Comparison of ENCODE assay signal across 20 cellular contexts in genomic region chr3:161393310-161393709, GRCh38. TPM values are rescaled to one million over a fixed set of nuclear protein-coding genes. Genes with fewer than 3 reads are reported as not detected.
"Had no signal": no experiment of that assay in that cellular context is flagged by ENCODE, and none has a peak within 500 bp of the region (broad histone marks: within the 10 kb centered on the region; RNA-seq: fewer than 3 reads in every experiment).

No MANE protein-coding gene starts in this region.

- H3K4me1 ChIP-seq: left ventricle myocardium inferior, sigmoid colon had no signal

- H3K27me3 ChIP-seq: ovary, sigmoid colon, stomach had no signal

- H3K27ac Mint-ChIP-seq: activated CD4-positive, alpha-beta memory T cell treated with anti-CD3 and anti-CD28 coated beads for 36 hours; activated naive CD8-positive, alpha-beta T cell treated with anti-CD3 and anti-CD28 coated beads, Interleukin-2, amount 10 ng/mL, durations not matched to agents 7 days and 5 days; activated T-helper 1 cell treated with anti-CD3 and anti-CD28 coated beads, Interleukin-12 subunit alpha, Interleukin-12 subunit beta, Interleukin-2, Interleukin-4 antibody, amounts not matched to agents 30 ng/mL and 10 ng/mL and 1 ng/mL, durations not matched to agents 14 hours and 24 hours and 36 hours; stimulated activated effector memory CD8-positive, alpha-beta T cell treated with anti-CD3 and anti-CD28 coated beads, Interleukin-12 subunit alpha, Interleukin-12 subunit beta, amount 100 ng/mL, for 72 hours; T-helper 2 cell treated with Interferon-gamma antibody and Interleukin-4, amounts not matched to agents 5 μg/mL and 100 μg/mL, for 36 hours; type B pancreatic cell; WTC11 had no signal

- ATAC-seq: WTC11 had no signal

- H3K27me3 Mint-ChIP-seq: type B pancreatic cell had no signal

- DNase-seq: activated CD4-positive, alpha-beta memory T cell treated with anti-CD3 and anti-CD28 coated beads for 36 hours; activated CD4-positive, alpha-beta T cell treated with anti-CD3 and anti-CD28 coated beads for 4 hours; activated gamma-delta T cell treated with Interleukin-2 at 50 U/mL for 16 hours; activated naive CD8-positive, alpha-beta T cell treated with anti-CD3 and anti-CD28 coated beads, Interleukin-2, amount 10 ng/mL, durations not matched to agents 7 days and 5 days; activated T-cell treated with anti-CD3 and anti-CD28 coated beads for 4 hours; amygdala; hypothalamus; islet precursor cell; left ventricle myocardium inferior; ovary; sigmoid colon; stimulated activated CD4-positive, alpha-beta T cell treated with anti-CD3 and anti-CD28 coated beads, Interleukin-4, amount 100 ng/mL, for 24 hours; stomach had no signal

- H3K4me3 Mint-ChIP-seq: activated CD4-positive, alpha-beta memory T cell treated with anti-CD3 and anti-CD28 coated beads for 36 hours; activated naive CD8-positive, alpha-beta T cell treated with anti-CD3 and anti-CD28 coated beads, Interleukin-2, amount 10 ng/mL, durations not matched to agents 7 days and 5 days; activated T-helper 1 cell treated with anti-CD3 and anti-CD28 coated beads, Interleukin-12 subunit alpha, Interleukin-12 subunit beta, Interleukin-2, Interleukin-4 antibody, amounts not matched to agents 30 ng/mL and 10 ng/mL and 1 ng/mL, durations not matched to agents 14 hours and 24 hours and 36 hours; stimulated activated effector memory CD8-positive, alpha-beta T cell treated with anti-CD3 and anti-CD28 coated beads, Interleukin-12 subunit alpha, Interleukin-12 subunit beta, amount 100 ng/mL, for 72 hours; T-helper 2 cell treated with Interferon-gamma antibody and Interleukin-4, amounts not matched to agents 5 μg/mL and 100 μg/mL, for 36 hours; type B pancreatic cell; WTC11 had no signal

- H3K4me1 Mint-ChIP-seq: WTC11 had no signal

- H3K4me3 ChIP-seq: left ventricle myocardium inferior, ovary, sigmoid colon, stomach had no signal

- H3K27ac ChIP-seq: left ventricle myocardium inferior, ovary, sigmoid colon, stomach had no signal

- H3K9me3 Mint-ChIP-seq: type B pancreatic cell had no signal

- H3K36me3 ChIP-seq: left ventricle myocardium inferior, ovary, sigmoid colon, stomach had no signal

- H3K9me3 ChIP-seq: ovary, sigmoid colon, stomach had no signal

- H3K36me3 Mint-ChIP-seq: activated CD4-positive, alpha-beta memory T cell treated with anti-CD3 and anti-CD28 coated beads for 36 hours; stimulated activated effector memory CD8-positive, alpha-beta T cell treated with anti-CD3 and anti-CD28 coated beads, Interleukin-12 subunit alpha, Interleukin-12 subunit beta, amount 100 ng/mL, for 72 hours; type B pancreatic cell had no signal

RNA-seq across cellular contexts. Expression of gene SPTSSB, which starts 22.0 kb away (rescaled TPM):
- total RNA-seq: activated CD4-positive, alpha-beta memory T cell treated with anti-CD3 and anti-CD28 coated beads for 36 hours; activated T-helper 1 cell treated with anti-CD3 and anti-CD28 coated beads, Interleukin-12 subunit alpha, Interleukin-12 subunit beta, Interleukin-2, Interleukin-4 antibody, amounts not matched to agents 30 ng/mL and 10 ng/mL and 1 ng/mL, durations not matched to agents 14 hours and 24 hours and 36 hours; dermis microvascular lymphatic vessel endothelial cell; fibroblast of villous mesenchyme; sigmoid colon had no signal
